19 cellular contexts compared by ENCODE assay signal in genomic region chr5:108945094-108945493, GRCh38.
"Had no signal": no experiment of that assay in that cellular context is flagged by ENCODE, and none has a peak within 500 bp of the region (broad histone marks: within the 10 kb centered on the region; RNA-seq: fewer than 3 reads in every experiment).

No MANE protein-coding gene starts in this region.

- H3K4me3 Mint-ChIP-seq: central memory CD8-positive, alpha-beta T cell; effector memory CD8-positive, alpha-beta T cell; naive thymus-derived CD4-positive, alpha-beta T cell; nephron progenitor cell; stimulated activated memory B cell treated with anti-CD40 and anti-IgM and Interleukin-4, amounts not matched to agents 10 μg/mL and 1 μg/mL and 100 μg/mL, for 72 hours; stimulated activated naive CD8-positive, alpha-beta T cell treated with anti-CD3 and anti-CD28 coated beads, Interleukin-15, Interleukin-2, amounts not matched to agents 100 ng/mL and 50 ng/mL, for 24 hours had no signal

- H3K27me3 Mint-ChIP-seq: central memory CD8-positive, alpha-beta T cell; effector memory CD8-positive, alpha-beta T cell; naive thymus-derived CD4-positive, alpha-beta T cell; stimulated activated memory B cell treated with anti-CD40 and anti-IgM and Interleukin-4, amounts not matched to agents 10 μg/mL and 1 μg/mL and 100 μg/mL, for 72 hours; stimulated activated naive CD8-positive, alpha-beta T cell treated with anti-CD3 and anti-CD28 coated beads, Interleukin-15, Interleukin-2, amounts not matched to agents 100 ng/mL and 50 ng/mL, for 24 hours had no signal

- H3K4me1 Mint-ChIP-seq: central memory CD8-positive, alpha-beta T cell; stimulated activated memory B cell treated with anti-CD40 and anti-IgM and Interleukin-4, amounts not matched to agents 10 μg/mL and 1 μg/mL and 100 μg/mL, for 72 hours had no signal

- H3K27me3 ChIP-seq: heart right ventricle, neutrophil, right lobe of liver, spleen, testis, tibial nerve, upper lobe of right lung had no signal

- H3K36me3 ChIP-seq: neutrophil, right lobe of liver, spleen, tibial nerve, upper lobe of right lung had no signal

- H3K9me3 Mint-ChIP-seq: central memory CD8-positive, alpha-beta T cell; effector memory CD8-positive, alpha-beta T cell; naive thymus-derived CD4-positive, alpha-beta T cell; nephron progenitor cell; stimulated activated memory B cell treated with anti-CD40 and anti-IgM and Interleukin-4, amounts not matched to agents 10 μg/mL and 1 μg/mL and 100 μg/mL, for 72 hours; stimulated activated naive CD8-positive, alpha-beta T cell treated with anti-CD3 and anti-CD28 coated beads, Interleukin-15, Interleukin-2, amounts not matched to agents 100 ng/mL and 50 ng/mL, for 24 hours had no signal

- H3K27ac Mint-ChIP-seq: effector memory CD8-positive, alpha-beta T cell; naive thymus-derived CD4-positive, alpha-beta T cell; stimulated activated memory B cell treated with anti-CD40 and anti-IgM and Interleukin-4, amounts not matched to agents 10 μg/mL and 1 μg/mL and 100 μg/mL, for 72 hours; stimulated activated naive CD8-positive, alpha-beta T cell treated with anti-CD3 and anti-CD28 coated beads, Interleukin-15, Interleukin-2, amounts not matched to agents 100 ng/mL and 50 ng/mL, for 24 hours had no signal

- H3K27ac ChIP-seq: heart right ventricle, neutrophil, psoas muscle, right lobe of liver, spleen, tibial nerve, upper lobe of right lung had no signal

- H3K4me1 ChIP-seq: heart right ventricle, psoas muscle, right lobe of liver, spleen, tibial nerve, upper lobe of right lung had no signal

- H3K4me3 ChIP-seq: heart right ventricle, psoas muscle, right lobe of liver, spleen, testis, tibial nerve, upper lobe of right lung had no signal

- DNase-seq: effector memory CD8-positive, alpha-beta T cell; heart right ventricle; mammary epithelial cell; naive thymus-derived CD4-positive, alpha-beta T cell; nephron progenitor cell; psoas muscle; retina; right lobe of liver; spleen; stimulated activated CD4-positive, alpha-beta T cell treated with anti-CD3 and anti-CD28 coated beads, Interleukin-15, amount 100 ng/mL, for 24 hours; stimulated activated CD4-positive, alpha-beta T cell treated with anti-CD3 and anti-CD28 coated beads, Interleukin-1b, Interleukin-23, amount 100 ng/mL, for 48 hours; stimulated activated CD4-positive, alpha-beta T cell treated with anti-CD3 and anti-CD28 coated beads, Interleukin-4, amount 100 ng/mL, for 24 hours; testis; upper lobe of right lung had no signal

- H3K9me3 ChIP-seq: heart right ventricle, neutrophil, psoas muscle, right lobe of liver, spleen, testis, tibial nerve, upper lobe of right lung had no signal
